In the genomic region with DNA sequence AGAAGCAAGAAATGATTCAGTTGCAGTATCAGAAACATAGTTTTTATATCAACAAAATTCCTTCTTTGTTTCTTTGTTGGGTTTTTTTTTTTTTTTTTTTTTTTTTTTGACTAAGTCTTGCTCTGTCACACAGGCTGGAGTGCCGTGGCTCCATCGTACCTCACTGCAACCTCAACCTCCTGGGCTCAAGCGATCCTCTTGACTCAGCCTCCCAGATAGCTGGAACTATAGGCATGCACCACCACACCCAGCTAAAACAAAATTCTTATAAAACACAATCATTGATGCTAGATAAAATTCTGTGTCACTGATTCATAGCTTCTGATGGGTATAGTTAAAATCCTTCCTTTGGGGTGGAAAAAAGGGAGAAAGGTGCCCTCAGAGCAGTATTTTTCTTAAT, we compare ENCODE assay signal across 6 cellular contexts.
"Had no signal": no experiment of that assay in that cellular context is flagged by ENCODE, and none has a peak within 500 bp of the region (broad histone marks: within the 10 kb centered on the region; RNA-seq: fewer than 3 reads in every experiment).

No MANE protein-coding gene starts in this region.

- H3K9me3 Mint-ChIP-seq: H9 had no signal

- H3K27ac ChIP-seq: GM23248 had no signal

- H3K27ac Mint-ChIP-seq: H9, IgD-negative memory B cell had no signal

- H3K4me3 Mint-ChIP-seq: H9, IgD-negative memory B cell had no signal

- H3K9ac ChIP-seq: GM23248 had no signal

- H3K4me3 ChIP-seq: GM23248 had no signal

- H3K27me3 Mint-ChIP-seq: IgD-negative memory B cell had no signal

- H2AFZ ChIP-seq: GM23248 had no signal

- DNase-seq: GM23248, GOT3, H9, HCEC 1CT, KBM-7 had no signal
